In the genomic region with DNA sequence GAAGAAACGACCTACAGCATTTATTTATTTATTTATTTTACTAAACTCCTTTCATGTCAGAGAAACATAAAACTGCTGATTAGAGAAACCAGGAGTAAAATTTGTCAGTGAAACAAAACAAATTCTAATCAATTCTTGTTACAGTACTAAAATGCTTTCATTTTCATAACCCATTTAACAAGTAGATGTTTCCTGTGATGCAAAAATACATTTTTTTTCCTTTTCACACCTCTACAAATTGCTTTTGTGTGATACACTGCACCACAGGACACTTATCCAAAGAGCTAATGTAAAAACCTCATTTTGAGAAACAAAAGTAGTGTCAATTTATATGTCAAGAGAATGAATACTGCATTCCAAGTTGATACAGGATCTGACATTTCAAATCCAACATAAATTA, we compare ENCODE assay signal across 20 cellular contexts.
DNase-seq lines count a peak whose midpoint lies in the region; ATAC-seq and TF ChIP-seq lines count a peak whose summit lies in the region.
"Had no signal": no experiment of that assay in that cellular context is flagged by ENCODE, and none has a peak within 500 bp of the region (broad histone marks: within the 10 kb centered on the region; RNA-seq: fewer than 3 reads in every experiment).

No MANE protein-coding gene starts in this region.

- no peaks in the 10 kb centered on the region for H3K27me3 ChIP-seq in neural cell (ENCODE audit: insufficient read depth, low read depth, low read length)
- no peaks in the 10 kb centered on the region for H3K27me3 ChIP-seq in left lung
- H3K27me3 ChIP-seq: tibial nerve had no signal

- peaks cover 12% of the 10 kb centered on the region for H3F3A ChIP-seq in neural cell (ENCODE audit: insufficient read depth, low read length, poor library complexity, severe bottlenecking)

- TF ChIP-seq EP300 in neural cell (conservative IDR thresholded peaks at IDR 0.05; ENCODE audit: poor library complexity, severe bottlenecking): peak; percentile 55

- no peak overlapping the region for H2AFZ ChIP-seq in neural cell (ENCODE audit: low read depth, low read length)
- H2AFZ ChIP-seq: PC-9 had no signal

- ATAC-seq in GM19043 (IDR thresholded peaks at IDR 0.05; ENCODE audit: low read depth, unreplicated experiment): peak; percentile 64
- ATAC-seq in GM21786 (IDR thresholded peaks at IDR 0.05; ENCODE audit: unreplicated experiment): peak; percentile 83
- ATAC-seq in HG03354 (IDR thresholded peaks at IDR 0.05; ENCODE audit: poor library complexity, severe bottlenecking, unreplicated experiment): peak; percentile 67
- ATAC-seq in left lung: no peak
- ATAC-seq: activated CD8-positive, alpha-beta memory T cell treated with anti-CD3 and anti-CD28 coated beads, Interleukin-2, amount 10 ng/mL, durations not matched to agents 7 days and 5 days had no signal

- no peak overlapping the region for H3K9ac ChIP-seq in neural cell (ENCODE audit: low read length)

- DNase-seq in activated CD4-positive, alpha-beta T cell treated with anti-CD3 and anti-CD28 coated beads, Interleukin-2, amount 50 U/mL, for 48 hours: no peak
- DNase-seq in left lung (no peak), foreskin melanocyte (no peak), UCSD-AML1 (lab: John Stamatoyannopoulos, UW; ENCODE audit: unreplicated experiment) (no peak)
- DNase-seq: activated CD8-positive, alpha-beta memory T cell treated with anti-CD3 and anti-CD28 coated beads, Interleukin-2, amount 10 ng/mL, durations not matched to agents 7 days and 5 days; activated naive CD4-positive, alpha-beta T cell treated with anti-CD3 and anti-CD28 coated beads for 36 hours; effector CD8-positive, alpha-beta T cell; NCI-H1930; NCI-H526 treated with DMSO at 0.1 percent for 48 hours; nephron progenitor cell; PC-9; retina; stimulated activated CD4-positive, alpha-beta T cell treated with anti-CD3 and anti-CD28 coated beads, Interleukin-1b, Interleukin-23, amount 100 ng/mL, for 48 hours; WERI-Rb-1 had no signal

- H3K36me3 ChIP-seq in neural cell (ENCODE audit: insufficient read depth, low read length): no peaks in the 10 kb centered on the region
- no peaks in the 10 kb centered on the region for H3K36me3 ChIP-seq in left lung
- H3K36me3 ChIP-seq: tibial nerve, WERI-Rb-1 had no signal

- H3K4me1 ChIP-seq in left lung: no peaks in the 10 kb centered on the region
- H3K4me1 ChIP-seq: tibial nerve had no signal

- H3K4me3 ChIP-seq in neural cell (ENCODE audit: low read length) (no peak overlapping the region), left lung (no peak overlapping the region)
- H3K4me3 ChIP-seq: lung, PC-9, tibial nerve had no signal

- TF ChIP-seq CTCF in neural cell (IDR thresholded peaks at IDR 0.05; ENCODE audit: poor library complexity, severe bottlenecking) (no peak), left lung (IDR thresholded peaks at IDR 0.05) (no peak)

- peak overlapping the region; percentile 3 for H3K4me2 ChIP-seq in neural cell (ENCODE audit: low read length)
- H3K4me2 ChIP-seq: PC-9 had no signal

- H3K79me2 ChIP-seq in neural cell (replicated peaks; ENCODE audit: insufficient read depth, low read length): no peaks in the 10 kb centered on the region

- H3K9me2 ChIP-seq in neural cell (ENCODE audit: insufficient read depth, low read length): no peaks in the 10 kb centered on the region

- no peaks in the 10 kb centered on the region for H4K20me1 ChIP-seq in neural cell (ENCODE audit: insufficient read depth)

- no peak overlapping the region for H3K27ac ChIP-seq in neural cell (ENCODE audit: low read length)
- no peak overlapping the region for H3K27ac ChIP-seq in left lung
- H3K27ac ChIP-seq: PC-9, tibial nerve, WERI-Rb-1 had no signal

- no peak for TF ChIP-seq RAD21 in neural cell (conservative IDR thresholded peaks at IDR 0.05)

- H3K9me3 ChIP-seq in neural cell (ENCODE audit: low read length) (no peaks in the 10 kb centered on the region), left lung (peaks cover 0 to 3% of the 10 kb centered on the region in 2 donors)

- intact Hi-C loops in left lung (cut with DNase I): no loop called here

TF ChIP-seq in neural cell, 6 proteins besides CTCF, POLR2A, EP300 and RAD21:
- no peak for TF ChIP-seq TAF1 (IDR thresholded peaks at IDR 0.05; ENCODE audit: low read depth)
